In the genomic region with DNA sequence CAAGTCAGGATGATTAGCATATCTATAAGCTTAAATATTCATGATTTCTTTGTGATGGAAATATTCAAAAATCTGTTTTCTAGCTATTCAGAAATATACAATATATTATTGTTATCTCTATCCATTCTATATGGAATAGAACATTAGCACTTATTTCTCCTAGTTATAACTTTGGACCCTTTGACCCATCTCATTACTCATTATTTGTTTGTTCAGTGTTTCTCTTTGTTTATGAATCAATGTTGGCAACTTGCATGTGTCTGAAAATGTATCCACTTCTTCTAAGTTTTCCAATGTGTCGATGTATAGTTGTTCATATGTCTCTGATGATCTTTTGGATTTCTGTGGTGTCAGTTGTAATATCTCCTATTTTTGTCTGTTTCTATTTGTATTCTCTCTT, we compare ENCODE assay signal across 34 cellular contexts.
"Had no signal": no experiment of that assay in that cellular context is flagged by ENCODE, and none has a peak within 500 bp of the region (broad histone marks: within the 10 kb centered on the region; RNA-seq: fewer than 3 reads in every experiment).

No MANE protein-coding gene starts in this region.

- H3K27me3 ChIP-seq: adrenal gland, ascending aorta, body of pancreas, brain microvascular endothelial cell, breast epithelium, cardiac muscle cell had no signal

- ATAC-seq: activated naive CD4-positive, alpha-beta T cell treated with anti-CD3 and anti-CD28 coated beads, Interleukin-2, amount 50 U/mL, for 72 hours; activated naive CD8-positive, alpha-beta T cell treated with anti-CD3 and anti-CD28 coated beads, Interleukin-2, amount 50 U/mL, for 24 hours; activated T-cell treated with anti-CD3 and anti-CD28 coated beads, Interleukin-2, amount 50 U/mL, for 4 hours; activated T-cell treated with anti-CD3 and anti-CD28 coated beads, Interleukin-2, amount 50 U/mL, for 72 hours; activated T-helper 17 cell treated with anti-CD3 and anti-CD28 coated beads, Interleukin-2, amount 50 U/mL, for 72 hours; body of pancreas had no signal

- H3K36me3 ChIP-seq: adrenal gland, ascending aorta, brain microvascular endothelial cell, breast epithelium, cardiac muscle cell had no signal

- DNase-seq: activated effector memory CD4-positive, alpha-beta T cell treated with anti-CD3 and anti-CD28 coated beads, Interleukin-2, amount 50 U/mL, for 16 hours; activated effector memory CD4-positive, alpha-beta T cell treated with Interleukin-2 at 50 U/mL for 16 hours; activated gamma-delta T cell; activated gamma-delta T cell treated with Interleukin-2 at 50 U/mL for 16 hours; activated naive CD4-positive, alpha-beta T cell; activated naive CD4-positive, alpha-beta T cell treated with anti-CD3 and anti-CD28 coated beads for 36 hours; activated naive CD4-positive, alpha-beta T cell treated with anti-CD3 and anti-CD28 coated beads, Interleukin-2, amount 10 ng/mL, durations not matched to agents 7 days and 5 days; activated naive CD4-positive, alpha-beta T cell treated with anti-CD3 and anti-CD28 coated beads, Interleukin-2, amount 50 U/mL, for 16 hours; activated naive CD4-positive, alpha-beta T cell treated with Interleukin-2 at 50 U/mL for 16 hours; activated naive CD8-positive, alpha-beta T cell treated with anti-CD3 and anti-CD28 coated beads for 36 hours; activated naive CD8-positive, alpha-beta T cell treated with anti-CD3 and anti-CD28 coated beads, Interleukin-2, amount 10 ng/mL, durations not matched to agents 7 days and 5 days; activated naive CD8-positive, alpha-beta T cell treated with anti-CD3 and anti-CD28 coated beads, Interleukin-2, amount 50 U/mL, for 24 hours; activated T-cell treated with anti-CD3 and anti-CD28 coated beads, Interleukin-2, amount 50 U/mL, for 1 hour; activated T-cell treated with anti-CD3 and anti-CD28 coated beads, Interleukin-2, amount 50 U/mL, for 24 hours; activated T-cell treated with anti-CD3 and anti-CD28 coated beads, Interleukin-2, amount 50 U/mL, for 4 hours; activated T-cell treated with anti-CD3 and anti-CD28 coated beads, Interleukin-2, amount 50 U/mL, for 48 hours; activated T-cell treated with anti-CD3 and anti-CD28 coated beads, Interleukin-2, amount 50 U/mL, for 72 hours; adrenal gland; amniotic stem cell; amygdala; anterior cingulate cortex; aorta; body of pancreas; brain microvascular endothelial cell; caudate nucleus; central memory CD4-positive, alpha-beta T cell; cerebellar nuclear complex had no signal

- H3K9me3 ChIP-seq: ascending aorta had no signal

- FAIRE-seq: astrocyte, bronchial epithelial cell had no signal

- H3K27ac ChIP-seq: adrenal gland, ascending aorta, body of pancreas, brain microvascular endothelial cell, breast epithelium, cardiac muscle cell had no signal

- H3K4me3 ChIP-seq: adrenal gland, ascending aorta, body of pancreas, breast epithelium, cardiac muscle cell had no signal

- H3K4me1 ChIP-seq: adrenal gland, ascending aorta, body of pancreas, breast epithelium had no signal
